In the genomic region with DNA sequence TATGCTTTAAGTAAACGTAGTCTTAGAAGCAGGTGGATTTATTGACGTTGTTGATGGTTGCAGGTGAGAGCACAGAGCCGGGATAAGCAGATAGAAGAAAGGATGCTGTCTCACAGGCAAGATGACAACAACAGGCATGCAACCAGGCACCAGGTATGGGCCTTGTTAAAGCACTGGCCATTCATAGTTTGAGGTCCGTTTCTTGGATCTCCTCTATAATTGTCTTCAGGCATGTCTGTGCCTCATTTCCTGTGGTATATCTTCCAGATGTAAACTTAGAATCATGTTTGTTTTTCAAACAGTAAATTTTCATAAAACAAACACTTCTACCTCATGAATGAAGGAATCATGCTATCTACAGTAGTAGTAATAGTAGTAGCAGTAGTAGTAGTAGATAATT, we compare ENCODE assay signal across 2 cellular contexts.
TF ChIP-seq lines count a peak whose summit lies in the region.

No MANE protein-coding gene starts in this region.

TF ChIP-seq in GM12891, 5 proteins besides CTCF, POLR2A, EP300 and RAD21:
- TF ChIP-seq POU2F2 (IDR thresholded peaks at IDR 0.05; ENCODE audit: low read depth, low read length) (no peak), POLR2AphosphoS5 (IDR thresholded peaks at IDR 0.05; ENCODE audit: low read depth, low read length) (no peak), PAX5 (IDR thresholded peaks at IDR 0.05; ENCODE audit: insufficient read depth, low read length, severe bottlenecking) (no peak), TAF1 (IDR thresholded peaks at IDR 0.05; ENCODE audit: low read depth, low read length) (no peak), SPI1 (IDR thresholded peaks at IDR 0.05; ENCODE audit: low read depth, low read length) (no peak)

TF ChIP-seq in H1, 55 proteins besides CTCF, POLR2A, EP300 and RAD21:
- TF ChIP-seq FOSL1 (IDR thresholded peaks at IDR 0.05; ENCODE audit: insufficient read depth, low read depth, low read length) (no peak), NRF1 (IDR thresholded peaks at IDR 0.05; ENCODE audit: low read depth, low read length) (no peak), KDM4A (IDR thresholded peaks at IDR 0.05; ENCODE audit: low read depth, low read length, severe bottlenecking) (no peak), SIX5 (IDR thresholded peaks at IDR 0.05; ENCODE audit: low read depth, low read length) (no peak), SRF (IDR thresholded peaks at IDR 0.05; ENCODE audit: low read depth, low read length) (no peak), SIRT6 (IDR thresholded peaks at IDR 0.05; ENCODE audit: low read length) (no peak), CBX5 (IDR thresholded peaks at IDR 0.05; ENCODE audit: low read depth, low read length) (no peak)
